In the genomic region with DNA sequence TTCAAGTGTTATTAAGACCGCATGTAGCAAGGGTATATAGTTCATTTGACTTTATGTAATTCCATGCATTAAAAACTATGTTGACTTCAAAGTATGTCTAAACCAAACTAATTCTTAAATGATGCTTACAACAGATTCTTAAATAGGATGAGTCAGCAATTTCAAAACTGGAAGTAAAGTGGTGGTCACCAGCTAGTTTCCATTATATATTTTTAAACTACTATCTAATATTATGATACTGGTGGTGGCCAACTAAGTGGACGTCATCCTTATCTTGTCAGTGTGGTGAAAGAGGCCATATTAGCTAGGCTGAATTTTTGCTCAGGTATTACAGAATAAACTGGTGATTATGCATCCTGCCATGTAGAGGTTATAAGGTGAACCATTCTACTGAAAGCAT, we compare ENCODE assay signal across 8 cellular contexts.
DNase-seq lines count a peak whose midpoint lies in the region; ATAC-seq lines count a peak whose summit lies in the region.

No MANE protein-coding gene starts in this region.

- peak overlapping the region; percentile 98 for H3K4me3 ChIP-seq in effector memory CD4-positive, alpha-beta T cell (ENCODE audit: insufficient read depth, low read depth, low read length, poor library complexity, severe bottlenecking)
- H3K4me3 ChIP-seq in skeletal muscle cell (ENCODE audit: low read depth, low read length) = peak overlapping the region; percentile 70

- ATAC-seq in GM18517 (IDR thresholded peaks at IDR 0.05; ENCODE audit: unreplicated experiment) (peak; percentile 23), HG03565 (IDR thresholded peaks at IDR 0.05; ENCODE audit: unreplicated experiment) (peak; percentile 19), HG03097 (IDR thresholded peaks at IDR 0.05; ENCODE audit: low FRiP score, unreplicated experiment) (no peak)

- H3K27me3 ChIP-seq in effector memory CD4-positive, alpha-beta T cell (replicated peaks; ENCODE audit: control insufficient read depth, insufficient read depth, low read length, poor library complexity, severe bottlenecking) = no peaks in the 10 kb centered on the region

- no peak for DNase-seq in effector memory CD4-positive, alpha-beta T cell
- DNase-seq in skeletal muscle cell (ENCODE audit: low read depth) (no peak), NCI-H1417 treated with DMSO at 0.1 percent for 48 hours (lab: John Stamatoyannopoulos, UW) (no peak), COLO668 (lab: John Stamatoyannopoulos, UW; ENCODE audit: unreplicated experiment) (no peak)
- DNase-seq in stimulated activated naive CD4-positive, alpha-beta T cell treated with Interleukin-2 at 50 U/mL for 16 hours (lab: John Stamatoyannopoulos, UW) = no peak

- H3K4me1 ChIP-seq in effector memory CD4-positive, alpha-beta T cell (ENCODE audit: control insufficient read depth, insufficient read depth, low read length, poor library complexity, severe bottlenecking) = peaks cover 3% of the 10 kb centered on the region

- no peaks in the 10 kb centered on the region for H3K9me3 ChIP-seq in effector memory CD4-positive, alpha-beta T cell (ENCODE audit: control insufficient read depth, low read length)

- H3K27ac ChIP-seq in effector memory CD4-positive, alpha-beta T cell (ENCODE audit: insufficient read depth, low read length, poor library complexity, severe bottlenecking) = no peak overlapping the region

- no peaks in the 10 kb centered on the region for H3K36me3 ChIP-seq in effector memory CD4-positive, alpha-beta T cell (ENCODE audit: control insufficient read depth, insufficient read depth, low read length)
